Comparison of ENCODE assay signal across 22 cellular contexts in the genomic region with DNA sequence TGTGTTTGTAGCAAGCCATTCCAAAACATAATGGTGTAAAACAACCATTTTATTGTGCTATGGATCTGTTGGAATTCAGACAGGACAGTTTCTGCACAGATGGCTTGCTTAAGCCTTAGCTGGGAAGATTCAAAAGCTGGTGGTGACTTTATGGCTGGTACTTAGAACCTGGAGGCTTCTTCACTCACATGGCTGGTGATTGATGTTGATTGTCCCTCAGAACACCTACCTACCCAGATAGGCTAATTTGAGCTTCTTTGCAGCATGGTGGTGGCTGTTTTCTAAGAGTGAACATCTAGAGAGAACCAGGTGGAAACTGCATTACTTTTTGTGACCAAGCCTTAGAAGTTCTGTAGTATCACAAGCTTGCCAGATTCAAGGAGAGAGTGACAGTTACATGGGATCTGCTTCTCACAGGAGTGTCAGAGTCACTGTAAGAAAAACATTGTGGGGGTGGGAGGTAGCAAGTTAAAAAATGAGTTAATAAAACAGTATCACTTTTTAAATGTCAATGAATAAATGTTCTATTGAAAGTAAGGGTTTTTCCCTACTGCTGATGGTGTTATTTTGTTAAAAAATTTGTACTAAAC. TPM values are rescaled to one million over a fixed set of nuclear protein-coding genes. Genes with fewer than 3 reads are reported as not detected.
DNase-seq lines count a peak whose midpoint lies in the region; ATAC-seq and TF ChIP-seq lines count a peak whose summit lies in the region.
"Had no signal": no experiment of that assay in that cellular context is flagged by ENCODE, and none has a peak within 500 bp of the region (broad histone marks: within the 10 kb centered on the region; RNA-seq: fewer than 3 reads in every experiment).

No MANE protein-coding gene starts in this region.

- no peak for DNase-seq in activated CD4-positive, alpha-beta memory T cell treated with anti-CD3 and anti-CD28 coated beads for 36 hours
- no peak for DNase-seq in activated CD4-positive, alpha-beta memory T cell treated with anti-CD3 and anti-CD28 coated beads, Interleukin-2, amount 10 ng/mL, durations not matched to agents 7 days and 5 days
- DNase-seq in ELF-1 (ENCODE audit: low read depth, low spot score) (peak; percentile 19), left kidney (ENCODE audit: low read depth, low spot score) (peak; percentile 7), T-cell (no peak)
- DNase-seq: amygdala; DMS53; dorsolateral prefrontal cortex; KG1; left cardiac atrium; NCI-H1092; NCI-H2081 treated with DMSO at 0.1 percent for 48 hours; NCI-H510A treated with DMSO at 0.1 percent for 48 hours; SIG-M5; stimulated activated CD4-positive, alpha-beta T cell treated with anti-CD3 and anti-CD28 coated beads, Interleukin-12 subunit alpha, Interleukin-12 subunit beta, amount 100 ng/mL, for 4 hours had no signal

- no peaks in the 10 kb centered on the region for H3K27me3 Mint-ChIP-seq in activated CD4-positive, alpha-beta memory T cell treated with anti-CD3 and anti-CD28 coated beads for 36 hours
- H3K27me3 Mint-ChIP-seq in activated CD4-positive, alpha-beta memory T cell treated with anti-CD3 and anti-CD28 coated beads, Interleukin-2, amount 10 ng/mL, durations not matched to agents 7 days and 5 days, result no peaks in the 10 kb centered on the region
- H3K27me3 Mint-ChIP-seq in T-cell, result no peaks in the 10 kb centered on the region

- H3K27ac Mint-ChIP-seq in activated CD4-positive, alpha-beta memory T cell treated with anti-CD3 and anti-CD28 coated beads for 36 hours, result peak overlapping the region; percentile 6
- no peak overlapping the region for H3K27ac Mint-ChIP-seq in activated CD4-positive, alpha-beta memory T cell treated with anti-CD3 and anti-CD28 coated beads, Interleukin-2, amount 10 ng/mL, durations not matched to agents 7 days and 5 days
- H3K27ac Mint-ChIP-seq in T-cell, result peak overlapping the region in 1 of 2 donors; percentile 40

- H3K36me3 ChIP-seq in OCI-LY1 (ENCODE audit: insufficient read depth, low read length), result peaks cover 4% of the 10 kb centered on the region; the same call in 1 of the 2 replicates
- H3K36me3 ChIP-seq: gastroesophageal sphincter, HAP-1 had no signal

- H3F3A ChIP-seq in OCI-LY1 (ENCODE audit: insufficient read depth, low read length), result no peaks in the 10 kb centered on the region

- H3K36me3 Mint-ChIP-seq in activated CD4-positive, alpha-beta memory T cell treated with anti-CD3 and anti-CD28 coated beads for 36 hours, result peaks cover 9% of the 10 kb centered on the region
- H3K36me3 Mint-ChIP-seq in activated CD4-positive, alpha-beta memory T cell treated with anti-CD3 and anti-CD28 coated beads, Interleukin-2, amount 10 ng/mL, durations not matched to agents 7 days and 5 days (ENCODE audit: low read depth), result peaks cover 29% of the 10 kb centered on the region
- H3K36me3 Mint-ChIP-seq in T-cell, result peaks cover 16% of the 10 kb centered on the region

- intact Hi-C loops in activated CD4-positive, alpha-beta memory T cell treated with anti-CD3 and anti-CD28 coated beads for 36 hours (cut with micrococcal nuclease), result loop anchor here (5.0 kb wide), 1 partner anchor 66 kb away; no protein-coding TSS in a partner anchor

- POLR2A ChIA-PET in activated CD4-positive, alpha-beta memory T cell treated with anti-CD3 and anti-CD28 coated beads for 36 hours (lab: Charles Lee), result no interaction called here
- POLR2A ChIA-PET in activated CD4-positive, alpha-beta memory T cell treated with anti-CD3 and anti-CD28 coated beads, Interleukin-2, amount 10 ng/mL, durations not matched to agents 7 days and 5 days (lab: Charles Lee), result interaction anchor here (1.6 kb wide), 1 partner anchor 7 kb away, joined by 6 read pairs; a partner anchor contains a TSS
- POLR2A ChIA-PET in T-cell (lab: Charles Lee), result no interaction called here

- peak overlapping the region; percentile 26; the same call in 1 of the 2 replicates for H3K9ac ChIP-seq in OCI-LY1 (ENCODE audit: low read length)

- H3K4me1 Mint-ChIP-seq in activated CD4-positive, alpha-beta memory T cell treated with anti-CD3 and anti-CD28 coated beads for 36 hours (ENCODE audit: low read depth), result peaks cover 67% of the 10 kb centered on the region
- H3K4me1 Mint-ChIP-seq in activated CD4-positive, alpha-beta memory T cell treated with anti-CD3 and anti-CD28 coated beads, Interleukin-2, amount 10 ng/mL, durations not matched to agents 7 days and 5 days, result peaks cover 45% of the 10 kb centered on the region
- peaks cover 72 to 75% (median 73%) of the 10 kb centered on the region in 3 donors for H3K4me1 Mint-ChIP-seq in T-cell

- H3K27me3 ChIP-seq in OCI-LY1 (ENCODE audit: insufficient read depth, low read length), result no peaks in the 10 kb centered on the region
- H3K27me3 ChIP-seq: dorsolateral prefrontal cortex, gastroesophageal sphincter had no signal

- H2AFZ ChIP-seq in OCI-LY1 (ENCODE audit: low read length), result no peak overlapping the region

- peaks cover 65% of the 10 kb centered on the region for H3K4me1 ChIP-seq in OCI-LY1 (ENCODE audit: insufficient read depth, low read length, severe bottlenecking)

- CTCF ChIA-PET in activated CD4-positive, alpha-beta memory T cell treated with anti-CD3 and anti-CD28 coated beads for 36 hours (lab: Charles Lee), result no interaction called here
- CTCF ChIA-PET in activated CD4-positive, alpha-beta memory T cell treated with anti-CD3 and anti-CD28 coated beads, Interleukin-2, amount 10 ng/mL, durations not matched to agents 7 days and 5 days (lab: Charles Lee), result no interaction called here
- CTCF ChIA-PET in T-cell (lab: Charles Lee), result interaction anchor here in 1 of 2 donors (0.8 kb wide), 1 partner anchor 30 kb away, joined by 3 read pairs; no protein-coding TSS in a partner anchor

- peaks cover 2% of the 10 kb centered on the region for H3K9me3 Mint-ChIP-seq in activated CD4-positive, alpha-beta memory T cell treated with anti-CD3 and anti-CD28 coated beads for 36 hours
- H3K9me3 Mint-ChIP-seq in activated CD4-positive, alpha-beta memory T cell treated with anti-CD3 and anti-CD28 coated beads, Interleukin-2, amount 10 ng/mL, durations not matched to agents 7 days and 5 days, result peaks cover 6% of the 10 kb centered on the region
- peaks cover 0 to 4% (median 3%) of the 10 kb centered on the region in 3 donors for H3K9me3 Mint-ChIP-seq in T-cell

- H3K4me2 ChIP-seq in OCI-LY1 (ENCODE audit: low read length), result peak overlapping the region; percentile 36
- H3K4me2 ChIP-seq: A549 had no signal

- H3K4me3 ChIP-seq in OCI-LY1 (ENCODE audit: low read depth, low read length, poor library complexity, severe bottlenecking), result no peak overlapping the region
- H3K4me3 ChIP-seq: A549, dorsolateral prefrontal cortex, gastroesophageal sphincter, HAP-1 had no signal

- H3K79me2 ChIP-seq in OCI-LY1 (ENCODE audit: insufficient read depth, low read length), result peaks cover 89% of the 10 kb centered on the region

- TF ChIP-seq CTCF in OCI-LY1 (IDR thresholded peaks at IDR 0.05; ENCODE audit: low read length), result no peak

- H3K9me3 ChIP-seq in OCI-LY1 (ENCODE audit: low read length), result no peaks in the 10 kb centered on the region
- H3K9me3 ChIP-seq: A549, gastroesophageal sphincter, HAP-1 had no signal

- no peak overlapping the region for H3K4me3 Mint-ChIP-seq in activated CD4-positive, alpha-beta memory T cell treated with anti-CD3 and anti-CD28 coated beads for 36 hours
- no peak overlapping the region for H3K4me3 Mint-ChIP-seq in activated CD4-positive, alpha-beta memory T cell treated with anti-CD3 and anti-CD28 coated beads, Interleukin-2, amount 10 ng/mL, durations not matched to agents 7 days and 5 days
- H3K4me3 Mint-ChIP-seq in T-cell, result no peak overlapping the region
- H3K4me3 Mint-ChIP-seq: CD14-positive monocyte had no signal

- H3K27ac ChIP-seq in OCI-LY1 (ENCODE audit: low read depth, low read length, poor library complexity, severe bottlenecking), result peak overlapping the region; percentile 60
- H3K27ac ChIP-seq: A549, dorsolateral prefrontal cortex, gastroesophageal sphincter had no signal

- no peaks in the 10 kb centered on the region for H3K9me2 ChIP-seq in OCI-LY1 (ENCODE audit: low read depth, low read length)

- ATAC-seq in GM21360 (IDR thresholded peaks at IDR 0.05; ENCODE audit: unreplicated experiment), result no peak
- no peak for ATAC-seq in T-cell (replicated peaks in 1 of 4)
- no peak for ATAC-seq in GM18511 (IDR thresholded peaks at IDR 0.05; ENCODE audit: unreplicated experiment)
- ATAC-seq: A549, gastroesophageal sphincter had no signal

- H4K20me1 ChIP-seq in OCI-LY1 (ENCODE audit: insufficient read depth, low read length), result no peaks in the 10 kb centered on the region

RNA-seq across cellular contexts. Expression of a gene that starts 7.1 kb away (rescaled TPM):
- 10 to 100 TPM; 13.2 to 13.3 TPM for total RNA-seq in activated CD4-positive, alpha-beta memory T cell treated with anti-CD3 and anti-CD28 coated beads for 36 hours
- 10 to 100 TPM; 18.3 to 19.0 TPM for total RNA-seq in activated CD4-positive, alpha-beta memory T cell treated with anti-CD3 and anti-CD28 coated beads, Interleukin-2, amount 10 ng/mL, durations not matched to agents 7 days and 5 days
- total RNA-seq in T-cell, result 10 to 100 TPM; 21.5 to 23.4 (median 22.6) TPM

Comparison
In these comparisons a context has a peak if more than half of its experiments do, and no peak if none do; other contexts are left out.
1. DNase-seq: peak in ELF-1 (single experiment) and left kidney (single experiment); none in activated CD4-positive, alpha-beta memory T cell treated with anti-CD3 and anti-CD28 coated beads for 36 hours (single experiment), activated CD4-positive, alpha-beta memory T cell treated with anti-CD3 and anti-CD28 coated beads, Interleukin-2, amount 10 ng/mL, durations not matched to agents 7 days and 5 days (single experiment) and T-cell (0 of 34).